In the genomic region with DNA sequence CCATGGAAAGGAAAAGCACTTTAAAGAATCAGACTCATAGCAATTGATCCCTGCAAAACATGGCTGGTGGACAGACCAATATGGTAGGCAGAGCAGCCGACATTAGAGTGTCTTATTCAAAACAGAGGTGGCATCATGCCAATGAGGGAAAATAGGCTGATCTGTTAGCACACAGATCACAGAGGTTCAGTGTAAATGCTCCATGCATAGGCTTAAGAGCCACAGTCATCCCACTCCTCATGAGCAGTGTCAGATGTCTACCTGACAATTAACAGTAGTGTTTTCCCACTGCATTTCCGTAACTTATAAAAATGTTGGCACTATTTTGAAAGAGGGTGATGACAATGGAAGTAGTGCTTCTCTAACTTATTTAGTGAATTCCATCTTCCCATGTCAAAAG, we compare ENCODE assay signal across 25 cellular contexts.
"Had no signal": no experiment of that assay in that cellular context is flagged by ENCODE, and none has a peak within 500 bp of the region (broad histone marks: within the 10 kb centered on the region; RNA-seq: fewer than 3 reads in every experiment).

No MANE protein-coding gene starts in this region.

- H3K4me3 ChIP-seq: ascending aorta, body of pancreas, coronary artery had no signal

- H3K27ac ChIP-seq: ascending aorta, body of pancreas, coronary artery had no signal

- H3K4me3 Mint-ChIP-seq: activated CD8-positive, alpha-beta T cell treated with anti-CD3 and anti-CD28 coated beads, Interleukin-2, amount 10 ng/mL, durations not matched to agents 7 days and 5 days; activated naive CD4-positive, alpha-beta T cell treated with anti-CD3 and anti-CD28 coated beads, Interleukin-2, amount 50 U/mL, for 24 hours; activated naive CD8-positive, alpha-beta T cell treated with anti-CD3 and anti-CD28 coated beads, Interleukin-2, amount 50 U/mL, for 24 hours; T-helper 1 cell treated with Interleukin-12 subunit alpha and Interleukin-12 subunit beta and Interleukin-4 antibody, amounts not matched to agents 30 μg/mL and 1 μg/mL, for 36 hours had no signal

- H3K27me3 ChIP-seq: ascending aorta, body of pancreas had no signal

- H3K9me3 ChIP-seq: ascending aorta, body of pancreas had no signal

- H3K9me3 Mint-ChIP-seq: activated naive CD4-positive, alpha-beta T cell treated with anti-CD3 and anti-CD28 coated beads, Interleukin-2, amount 50 U/mL, for 24 hours; activated naive CD8-positive, alpha-beta T cell treated with anti-CD3 and anti-CD28 coated beads, Interleukin-2, amount 50 U/mL, for 24 hours had no signal

- H3K27ac Mint-ChIP-seq: activated CD8-positive, alpha-beta T cell treated with anti-CD3 and anti-CD28 coated beads, Interleukin-2, amount 10 ng/mL, durations not matched to agents 7 days and 5 days; activated naive CD4-positive, alpha-beta T cell treated with anti-CD3 and anti-CD28 coated beads, Interleukin-2, amount 50 U/mL, for 24 hours; activated naive CD8-positive, alpha-beta T cell treated with anti-CD3 and anti-CD28 coated beads, Interleukin-2, amount 50 U/mL, for 24 hours; T-helper 1 cell treated with Interleukin-12 subunit alpha and Interleukin-12 subunit beta and Interleukin-4 antibody, amounts not matched to agents 30 μg/mL and 1 μg/mL, for 36 hours had no signal

- H3K27me3 Mint-ChIP-seq: activated naive CD4-positive, alpha-beta T cell treated with anti-CD3 and anti-CD28 coated beads, Interleukin-2, amount 50 U/mL, for 24 hours; activated naive CD8-positive, alpha-beta T cell treated with anti-CD3 and anti-CD28 coated beads, Interleukin-2, amount 50 U/mL, for 24 hours had no signal

- H3K4me1 ChIP-seq: ascending aorta, body of pancreas had no signal

- ATAC-seq: activated CD8-positive, alpha-beta T cell treated with anti-CD3 and anti-CD28 coated beads, Interleukin-2, amount 10 ng/mL, durations not matched to agents 7 days and 5 days; activated naive CD8-positive, alpha-beta T cell treated with anti-CD3 and anti-CD28 coated beads, Interleukin-2, amount 50 U/mL, for 24 hours; body of pancreas; Right ventricle myocardium inferior had no signal

- DNase-seq: activated CD4-positive, alpha-beta T cell treated with anti-CD3 and anti-CD28 coated beads for 48 hours; activated CD4-positive, alpha-beta T cell treated with anti-CD3 and anti-CD28 coated beads, Interleukin-2, amount 50 U/mL, for 4 hours; activated CD4-positive, CD25-positive, alpha-beta regulatory T cell treated with anti-CD3 and anti-CD28 coated beads, Interleukin-2, amount 50 U/mL, for 72 hours; activated CD8-positive, alpha-beta memory T cell treated with anti-CD3 and anti-CD28 coated beads, Interleukin-2, amount 50 U/mL, for 48 hours; activated CD8-positive, alpha-beta T cell treated with anti-CD3 and anti-CD28 coated beads, Interleukin-2, amount 10 ng/mL, durations not matched to agents 7 days and 5 days; activated naive CD4-positive, alpha-beta T cell; activated naive CD8-positive, alpha-beta T cell treated with anti-CD3 and anti-CD28 coated beads, Interleukin-2, amount 50 U/mL, for 24 hours; activated T-cell treated with anti-CD3 and anti-CD28 coated beads, Interleukin-2, amount 50 U/mL, for 1 hour; amniotic stem cell; body of pancreas; central memory CD4-positive, alpha-beta T cell; KG1; NCI-H1092; NCI-H1694 treated with DMSO at 0.1 percent for 48 hours; NCI-H2029 treated with DMSO at 0.1 percent for 48 hours; NCI-H2171; NCI-H2227 treated with DMSO at 0.1 percent for 48 hours; NCI-H510A; NCI-H526 treated with DMSO at 0.1 percent for 48 hours; RPMI8226 had no signal

- H3K4me1 Mint-ChIP-seq: activated naive CD4-positive, alpha-beta T cell treated with anti-CD3 and anti-CD28 coated beads, Interleukin-2, amount 50 U/mL, for 24 hours; activated naive CD8-positive, alpha-beta T cell treated with anti-CD3 and anti-CD28 coated beads, Interleukin-2, amount 50 U/mL, for 24 hours had no signal
